Comparison of ENCODE assay signal across 8 cellular contexts in the genomic region with DNA sequence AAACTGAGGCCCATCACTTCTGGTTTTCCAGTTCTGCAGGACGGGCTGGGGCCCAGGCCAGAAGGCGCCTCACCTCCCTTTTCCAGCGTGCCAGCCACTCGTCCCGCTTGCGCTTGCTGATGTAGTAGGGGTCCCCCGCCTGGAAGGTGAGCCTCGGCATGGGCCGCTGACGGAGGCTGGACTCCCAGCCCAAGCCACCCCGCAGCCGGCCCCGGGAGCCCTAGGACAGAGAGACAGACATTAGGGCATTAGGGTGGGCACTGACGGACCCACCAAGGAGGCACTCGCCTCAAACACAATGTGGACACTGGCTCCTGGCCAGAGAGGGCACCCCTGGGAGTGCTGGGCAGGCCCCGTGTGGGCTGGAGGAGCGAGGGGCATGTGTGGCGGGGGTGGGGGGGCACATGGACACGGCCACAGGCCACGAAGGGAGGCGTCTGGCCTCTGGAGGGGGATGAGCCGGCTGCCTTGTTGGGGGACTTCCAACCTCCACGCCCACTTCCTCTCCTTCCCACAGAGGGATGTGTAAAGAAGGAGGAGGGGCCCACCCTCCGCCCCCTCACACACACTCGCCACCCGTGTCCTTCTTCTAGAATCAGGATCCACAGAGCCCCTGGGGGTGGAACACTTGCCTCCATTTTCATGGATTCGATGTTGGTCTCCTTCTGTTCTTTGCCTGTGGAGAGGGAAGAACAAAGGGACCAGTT.
A peak's percentile ranks its signal among the peaks of the same experiment; 100 is the strongest.
DNase-seq lines count a peak whose midpoint lies in the region; ATAC-seq, FAIRE-seq and TF ChIP-seq lines count a peak whose summit lies in the region.

No MANE protein-coding gene starts in this region.

- no peak for DNase-seq in GM18507 (ENCODE audit: extremely low spot score, insufficient read length, low read depth)
- peak; percentile 68 for DNase-seq in activated CD8-positive, alpha-beta memory T cell treated with anti-CD3 and anti-CD28 coated beads, Interleukin-2, amount 50 U/mL, for 4 hours
- peak; percentile 53 for DNase-seq in left ventricle myocardium inferior
- peak; percentile 63 to 70 for DNase-seq in stimulated activated CD8-positive, alpha-beta memory T cell treated with anti-CD3 and anti-CD28 coated beads, Interleukin-7, amount 100 ng/mL, for 4 hours (ENCODE audit: low read depth in 2 of 2)
- no peak for DNase-seq in epidermal melanocyte (ENCODE audit: insufficient read length, low spot score)

- intact Hi-C loops in left ventricle myocardium inferior (cut with micrococcal nuclease), result no loop called here

- peaks cover 41% of the 10 kb centered on the region for H3K36me3 ChIP-seq in left ventricle myocardium inferior

- H3K27me3 ChIP-seq in left ventricle myocardium inferior (ENCODE audit: low read depth), result no peaks in the 10 kb centered on the region

- H3K27ac ChIP-seq in left ventricle myocardium inferior (replicated peaks), result peak overlapping the region; percentile 85

- ATAC-seq in GM19023 (IDR thresholded peaks at IDR 0.05; ENCODE audit: unreplicated experiment) (no peak), GM19324 (IDR thresholded peaks at IDR 0.05; ENCODE audit: low FRiP score, unreplicated experiment) (no peak), HG02610 (IDR thresholded peaks at IDR 0.05; ENCODE audit: unreplicated experiment) (no peak)

- no peaks in the 10 kb centered on the region for H3K9me3 ChIP-seq in left ventricle myocardium inferior (replicated peaks)

- H3K4me1 ChIP-seq in left ventricle myocardium inferior, result peaks cover 67% of the 10 kb centered on the region

- peak; percentile 62 for FAIRE-seq in GM18507 (lab: Jason Lieb, UNC)

- TF ChIP-seq CTCF in left ventricle myocardium inferior (IDR thresholded peaks at IDR 0.05; ENCODE audit: borderline replicate concordance), result no peak

- H3K4me3 ChIP-seq in left ventricle myocardium inferior, result no peak overlapping the region

Comparison
In these comparisons a context has a peak if more than half of its experiments do, and no peak if none do; other contexts are left out.
1. DNase-seq: peak in activated CD8-positive, alpha-beta memory T cell treated with anti-CD3 and anti-CD28 coated beads, Interleukin-2, amount 50 U/mL, for 4 hours (single experiment), left ventricle myocardium inferior (single experiment) and stimulated activated CD8-positive, alpha-beta memory T cell treated with anti-CD3 and anti-CD28 coated beads, Interleukin-7, amount 100 ng/mL, for 4 hours (2 of 2); none in GM18507 (single experiment) and epidermal melanocyte (single experiment).